ENCODE assay signal across 8 cellular contexts in the genomic region with DNA sequence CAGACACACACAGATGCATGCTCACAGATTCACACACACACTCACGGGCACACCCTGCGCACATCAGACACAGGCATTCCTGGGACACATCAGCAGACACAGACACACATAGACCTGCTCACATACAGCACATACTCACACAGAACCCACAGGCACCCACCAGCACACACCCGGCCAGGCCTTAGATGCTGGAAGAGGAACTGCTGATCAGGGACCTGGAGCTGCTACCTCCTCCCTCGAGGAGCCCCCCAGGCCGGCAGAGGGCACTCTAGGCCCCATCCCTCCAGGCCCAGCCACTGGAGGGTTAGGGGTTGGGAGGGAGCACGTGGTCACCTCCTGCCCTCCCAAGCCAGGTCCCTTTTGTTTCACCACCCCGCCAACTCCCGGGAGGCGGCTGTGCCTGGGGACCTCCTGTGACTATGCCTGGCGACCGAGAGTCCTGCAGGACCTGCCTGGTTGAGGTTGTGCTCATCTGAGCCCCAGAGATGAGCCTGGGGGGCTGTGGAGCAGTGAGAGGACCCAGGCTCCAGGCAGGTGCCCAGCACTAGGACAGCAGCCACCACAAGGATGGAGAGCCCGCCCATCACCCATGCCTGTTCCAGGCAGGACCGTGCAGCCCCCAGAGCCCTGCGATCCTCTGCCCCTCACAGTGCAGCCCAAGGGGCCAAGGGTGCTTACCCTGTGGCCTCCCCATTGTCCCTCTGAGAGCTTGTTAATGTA. TPM values are rescaled to one million over a fixed set of nuclear protein-coding genes. Genes with fewer than 3 reads are reported as not detected.
DNase-seq lines count a peak whose midpoint lies in the region; ATAC-seq and TF ChIP-seq lines count a peak whose summit lies in the region.

No MANE protein-coding gene starts in this region.

- DNase-seq in NCI-H2227 (lab: John Stamatoyannopoulos, UW; ENCODE audit: unreplicated experiment) (peak; percentile 27), NCI-H2227 treated with DMSO at 0.1 percent for 48 hours (lab: John Stamatoyannopoulos, UW) (no peak), activated T-cell treated with anti-CD3 and anti-CD28 coated beads for 48 hours (ENCODE audit: low read depth) (peak; percentile 61), fibroblast of pulmonary artery (ENCODE audit: low read depth) (peak; percentile 40), omental fat pad (ENCODE audit: low spot score) (no peak), upper lobe of right lung (peak; percentile 89)

- H3F3A ChIP-seq in OCI-LY1 (ENCODE audit: insufficient read depth, low read length) = no peaks in the 10 kb centered on the region

- H4K20me1 ChIP-seq in OCI-LY1 (ENCODE audit: insufficient read depth, low read length) = no peaks in the 10 kb centered on the region

- no peaks in the 10 kb centered on the region for H3K79me2 ChIP-seq in OCI-LY1 (ENCODE audit: insufficient read depth, low read length)

- peak overlapping the region; percentile 96 for H3K27ac ChIP-seq in OCI-LY1 (ENCODE audit: low read depth, low read length, poor library complexity, severe bottlenecking)
- H3K27ac ChIP-seq in upper lobe of right lung = no peak overlapping the region

- peak; percentile 82 for TF ChIP-seq CTCF in OCI-LY1 (IDR thresholded peaks at IDR 0.05; ENCODE audit: low read length)
- peak; percentile 55 for TF ChIP-seq CTCF in fibroblast of pulmonary artery (IDR thresholded peaks at IDR 0.05; ENCODE audit: low read length, missing control alignments)
- no peak for TF ChIP-seq CTCF in omental fat pad (IDR thresholded peaks at IDR 0.05)
- TF ChIP-seq CTCF in upper lobe of right lung (IDR thresholded peaks at IDR 0.05) = peak; percentile 68

- peak overlapping the region; percentile 76; the same call in 1 of the 2 replicates for H3K9ac ChIP-seq in OCI-LY1 (ENCODE audit: low read length)

- ATAC-seq in HG03097 (IDR thresholded peaks at IDR 0.05; ENCODE audit: low FRiP score, unreplicated experiment) (peak; percentile 53), omental fat pad (ENCODE audit: low FRiP score) (peak; percentile 57), upper lobe of right lung (peak; percentile 91)

- intact Hi-C loops in upper lobe of right lung (cut with DNase I) = no loop called here

- peak overlapping the region; percentile 61 for H3K4me2 ChIP-seq in OCI-LY1 (ENCODE audit: low read length)

- peak overlapping the region; percentile 54 for H3K4me3 ChIP-seq in OCI-LY1 (ENCODE audit: low read depth, low read length, poor library complexity, severe bottlenecking)
- no peak overlapping the region for H3K4me3 ChIP-seq in fibroblast of pulmonary artery (replicated peaks; ENCODE audit: low read depth, low read length)
- no peak overlapping the region for H3K4me3 ChIP-seq in upper lobe of right lung

- peaks cover 4% of the 10 kb centered on the region; the same call in 1 of the 2 replicates for H3K27me3 ChIP-seq in OCI-LY1 (ENCODE audit: insufficient read depth, low read length)
- H3K27me3 ChIP-seq in upper lobe of right lung = no peaks in the 10 kb centered on the region

- H3K4me1 ChIP-seq in OCI-LY1 (ENCODE audit: insufficient read depth, low read length, severe bottlenecking) = peaks cover 55% of the 10 kb centered on the region
- no peaks in the 10 kb centered on the region for H3K4me1 ChIP-seq in upper lobe of right lung

- H3K9me2 ChIP-seq in OCI-LY1 (ENCODE audit: low read depth, low read length) = no peaks in the 10 kb centered on the region

- no peak overlapping the region for H2AFZ ChIP-seq in OCI-LY1 (ENCODE audit: low read length)

- H3K9me3 ChIP-seq in OCI-LY1 (ENCODE audit: low read length) = no peaks in the 10 kb centered on the region
- H3K9me3 ChIP-seq in upper lobe of right lung = no peaks in the 10 kb centered on the region

- no peaks in the 10 kb centered on the region for H3K36me3 ChIP-seq in OCI-LY1 (ENCODE audit: insufficient read depth, low read length)
- no peaks in the 10 kb centered on the region for H3K36me3 ChIP-seq in upper lobe of right lung

RNA-seq across cellular contexts. Expression of gene PTMA, which starts 21.0 kb away (rescaled TPM):
- 1,000 to 10,000 TPM in 1 of 4 donors, 100 to 1,000 TPM in 3; 757 to 1,307 (median 926) TPM for total RNA-seq in omental fat pad
- total RNA-seq in upper lobe of right lung = 744 TPM

Comparison
In these comparisons a context has a peak if more than half of its experiments do, and no peak if none do; other contexts are left out.
1. DNase-seq: peak in NCI-H2227 (single experiment), activated T-cell treated with anti-CD3 and anti-CD28 coated beads for 48 hours (single experiment), fibroblast of pulmonary artery (single experiment) and upper lobe of right lung (single experiment); none in NCI-H2227 treated with DMSO at 0.1 percent for 48 hours (single experiment) and omental fat pad (single experiment).
2. CTCF ChIP-seq: peak in OCI-LY1 (single experiment), fibroblast of pulmonary artery (single experiment) and upper lobe of right lung (single experiment); none in omental fat pad (0 of 3).
3. Peak in every context shown above with its lines, with median percentiles within 50 percentile points of each other: ATAC-seq.